Comparison of ENCODE assay signal across 1 cellular context in the genomic region with DNA sequence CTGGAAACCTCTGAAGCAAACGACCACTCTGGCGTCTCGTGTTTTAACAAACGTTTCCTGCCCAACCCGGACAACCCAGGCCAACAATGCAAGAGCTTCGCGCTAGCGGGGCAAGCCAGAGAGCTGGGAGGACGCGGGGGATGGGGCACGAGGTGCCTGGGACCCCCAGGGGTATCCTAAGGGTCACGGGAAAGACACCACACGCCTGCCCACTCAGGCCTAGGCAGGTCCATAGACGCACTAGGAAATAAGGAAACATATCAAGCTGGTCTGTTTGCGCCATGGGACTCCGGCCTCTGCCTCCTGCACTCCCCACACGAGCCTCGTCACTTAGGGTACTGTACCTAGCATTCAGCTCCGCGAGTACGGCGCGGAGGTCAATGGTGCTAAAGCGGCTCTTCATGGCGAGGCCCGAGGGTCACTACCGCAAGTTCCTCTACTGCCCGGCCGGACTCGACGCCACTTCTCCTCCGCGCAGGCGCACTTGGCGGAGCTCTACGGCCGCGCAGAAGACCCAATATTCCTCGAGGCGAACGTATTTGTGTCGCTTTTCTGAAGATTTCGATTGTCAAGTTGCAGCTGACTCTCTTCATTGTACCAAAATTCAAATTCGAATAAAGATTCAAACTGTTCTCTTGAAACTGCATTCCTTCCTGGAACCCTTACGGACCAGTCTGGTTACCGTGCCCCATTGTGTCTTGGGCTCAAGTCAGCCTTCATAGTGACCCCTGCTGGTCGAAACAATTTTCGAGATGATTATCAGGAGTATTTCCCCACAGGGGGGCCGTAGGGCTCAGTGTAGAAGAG.
TF ChIP-seq lines count a peak whose summit lies in the region.

A gene with protein sequence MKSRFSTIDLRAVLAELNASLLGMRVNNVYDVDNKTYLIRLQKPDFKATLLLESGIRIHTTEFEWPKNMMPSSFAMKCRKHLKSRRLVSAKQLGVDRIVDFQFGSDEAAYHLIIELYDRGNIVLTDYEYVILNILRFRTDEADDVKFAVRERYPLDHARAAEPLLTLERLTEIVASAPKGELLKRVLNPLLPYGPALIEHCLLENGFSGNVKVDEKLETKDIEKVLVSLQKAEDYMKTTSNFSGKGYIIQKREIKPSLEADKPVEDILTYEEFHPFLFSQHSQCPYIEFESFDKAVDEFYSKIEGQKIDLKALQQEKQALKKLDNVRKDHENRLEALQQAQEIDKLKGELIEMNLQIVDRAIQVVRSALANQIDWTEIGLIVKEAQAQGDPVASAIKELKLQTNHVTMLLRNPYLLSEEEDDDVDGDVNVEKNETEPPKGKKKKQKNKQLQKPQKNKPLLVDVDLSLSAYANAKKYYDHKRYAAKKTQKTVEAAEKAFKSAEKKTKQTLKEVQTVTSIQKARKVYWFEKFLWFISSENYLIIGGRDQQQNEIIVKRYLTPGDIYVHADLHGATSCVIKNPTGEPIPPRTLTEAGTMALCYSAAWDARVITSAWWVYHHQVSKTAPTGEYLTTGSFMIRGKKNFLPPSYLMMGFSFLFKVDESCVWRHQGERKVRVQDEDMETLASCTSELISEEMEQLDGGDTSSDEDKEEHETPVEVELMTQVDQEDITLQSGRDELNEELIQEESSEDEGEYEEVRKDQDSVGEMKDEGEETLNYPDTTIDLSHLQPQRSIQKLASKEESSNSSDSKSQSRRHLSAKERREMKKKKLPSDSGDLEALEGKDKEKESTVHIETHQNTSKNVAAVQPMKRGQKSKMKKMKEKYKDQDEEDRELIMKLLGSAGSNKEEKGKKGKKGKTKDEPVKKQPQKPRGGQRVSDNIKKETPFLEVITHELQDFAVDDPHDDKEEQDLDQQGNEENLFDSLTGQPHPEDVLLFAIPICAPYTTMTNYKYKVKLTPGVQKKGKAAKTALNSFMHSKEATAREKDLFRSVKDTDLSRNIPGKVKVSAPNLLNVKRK (minus strand): TSS at position 438 of the 807 bp plus-strand sequence. CDS start 35 bp downstream, at position 403.

TF ChIP-seq in HepG2, 621 proteins besides CTCF, POLR2A, EP300 and RAD21 (continued from another document and continues in another):
- TF ChIP-seq, protein P1, sequence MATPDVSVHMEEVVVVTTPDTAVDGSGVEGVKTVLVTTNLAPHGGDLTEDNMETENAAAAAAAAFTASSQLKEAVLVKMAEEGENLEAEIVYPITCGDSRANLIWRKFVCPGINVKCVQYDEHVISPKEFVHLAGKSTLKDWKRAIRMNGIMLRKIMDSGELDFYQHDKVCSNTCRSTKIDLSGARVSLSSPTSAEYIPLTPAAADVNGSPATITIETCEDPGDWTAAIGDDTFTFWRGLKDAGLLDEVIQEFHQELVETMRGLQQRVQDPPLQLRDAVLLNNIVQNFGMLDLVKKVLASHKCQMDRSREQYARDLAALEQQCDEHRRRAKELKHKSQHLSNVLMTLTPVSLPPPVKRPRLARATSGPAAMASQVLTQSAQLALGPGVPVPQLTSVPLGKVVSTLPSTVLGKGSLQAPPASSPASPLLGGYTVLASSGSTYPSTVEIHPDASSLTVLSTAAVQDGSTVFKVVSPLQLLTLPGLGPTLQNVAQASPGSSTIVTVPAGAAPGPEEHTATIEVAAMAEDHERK (CRISPR knock-in tag; IDR thresholded peaks at IDR 0.05; ENCODE audit: low read depth) = no peak
- TF ChIP-seq ZNF83 (CRISPR knock-in tag; IDR thresholded peaks at IDR 0.05; ENCODE audit: borderline replicate concordance) (no peak), ZNF703 (CRISPR knock-in tag; IDR thresholded peaks at IDR 0.05; ENCODE audit: borderline replicate concordance) (peak; percentile 51; the same call in 1 of the 2 replicates), NFKBIZ (CRISPR knock-in tag; IDR thresholded peaks at IDR 0.05) (no peak), RELA (CRISPR knock-in tag; IDR thresholded peaks at IDR 0.05) (no peak), ZSCAN22 (CRISPR knock-in tag; IDR thresholded peaks at IDR 0.05) (no peak), ZNF30 (CRISPR knock-in tag; IDR thresholded peaks at IDR 0.05) (peak; percentile 81; the same call in 1 of the 2 replicates), SRSF4 (IDR thresholded peaks at IDR 0.05; ENCODE audit: low read depth, low read length, poor library complexity, severe bottlenecking) (no peak), TMF1 (CRISPR knock-in tag; IDR thresholded peaks at IDR 0.05; ENCODE audit: low read depth) (no peak; the same call in 1 of the 2 replicates), ZNF446 (CRISPR knock-in tag; IDR thresholded peaks at IDR 0.05) (0 out of 2 replicates have a peak, but pooled peaks have one; percentile 48), JDP2 (CRISPR knock-in tag; IDR thresholded peaks at IDR 0.05; ENCODE audit: borderline replicate concordance) (no peak), ZNF883 (CRISPR knock-in tag; IDR thresholded peaks at IDR 0.05; ENCODE audit: not compliant biosample characterization) (peak; percentile 56), ZFP36 (IDR thresholded peaks at IDR 0.05; ENCODE audit: borderline replicate concordance, low read depth, low read length, partially characterized antibody) (no peak), ZC3H4 (CRISPR knock-in tag; IDR thresholded peaks at IDR 0.05; ENCODE audit: borderline replicate concordance) (no peak), ZNF205 (CRISPR knock-in tag; IDR thresholded peaks at IDR 0.05) (no peak), ZNF713 (CRISPR knock-in tag; IDR thresholded peaks at IDR 0.05) (0 out of 2 replicates have a peak, but pooled peaks have one; percentile 26), ATAD3A (CRISPR knock-in tag; IDR thresholded peaks at IDR 0.05) (no peak), MXD4 (CRISPR knock-in tag; IDR thresholded peaks at IDR 0.05) (peak; percentile 71; the same call in 1 of the 2 replicates), KDM3A (CRISPR knock-in tag; IDR thresholded peaks at IDR 0.05; ENCODE audit: low read depth) (no peak), ETV6 (CRISPR knock-in tag; conservative IDR thresholded peaks at IDR 0.05) (peak; percentile 59; the same call in 1 of the 2 replicates), ZSCAN29 (CRISPR knock-in tag; conservative IDR thresholded peaks at IDR 0.05) (0 out of 2 replicates have a peak, but pooled peaks have one; percentile 15), CENPX (CRISPR knock-in tag; IDR thresholded peaks at IDR 0.05) (no peak), SYNCRIP (IDR thresholded peaks at IDR 0.05; ENCODE audit: insufficient read depth, low read depth, low read length) (no peak), HDAC1 (CRISPR knock-in tag; IDR thresholded peaks at IDR 0.05) (peak; percentile 85)
- TF ChIP-seq, protein P2, sequence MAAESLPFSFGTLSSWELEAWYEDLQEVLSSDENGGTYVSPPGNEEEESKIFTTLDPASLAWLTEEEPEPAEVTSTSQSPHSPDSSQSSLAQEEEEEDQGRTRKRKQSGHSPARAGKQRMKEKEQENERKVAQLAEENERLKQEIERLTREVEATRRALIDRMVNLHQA (CRISPR knock-in tag; IDR thresholded peaks at IDR 0.05) = no peak
- TF ChIP-seq, protein P3, sequence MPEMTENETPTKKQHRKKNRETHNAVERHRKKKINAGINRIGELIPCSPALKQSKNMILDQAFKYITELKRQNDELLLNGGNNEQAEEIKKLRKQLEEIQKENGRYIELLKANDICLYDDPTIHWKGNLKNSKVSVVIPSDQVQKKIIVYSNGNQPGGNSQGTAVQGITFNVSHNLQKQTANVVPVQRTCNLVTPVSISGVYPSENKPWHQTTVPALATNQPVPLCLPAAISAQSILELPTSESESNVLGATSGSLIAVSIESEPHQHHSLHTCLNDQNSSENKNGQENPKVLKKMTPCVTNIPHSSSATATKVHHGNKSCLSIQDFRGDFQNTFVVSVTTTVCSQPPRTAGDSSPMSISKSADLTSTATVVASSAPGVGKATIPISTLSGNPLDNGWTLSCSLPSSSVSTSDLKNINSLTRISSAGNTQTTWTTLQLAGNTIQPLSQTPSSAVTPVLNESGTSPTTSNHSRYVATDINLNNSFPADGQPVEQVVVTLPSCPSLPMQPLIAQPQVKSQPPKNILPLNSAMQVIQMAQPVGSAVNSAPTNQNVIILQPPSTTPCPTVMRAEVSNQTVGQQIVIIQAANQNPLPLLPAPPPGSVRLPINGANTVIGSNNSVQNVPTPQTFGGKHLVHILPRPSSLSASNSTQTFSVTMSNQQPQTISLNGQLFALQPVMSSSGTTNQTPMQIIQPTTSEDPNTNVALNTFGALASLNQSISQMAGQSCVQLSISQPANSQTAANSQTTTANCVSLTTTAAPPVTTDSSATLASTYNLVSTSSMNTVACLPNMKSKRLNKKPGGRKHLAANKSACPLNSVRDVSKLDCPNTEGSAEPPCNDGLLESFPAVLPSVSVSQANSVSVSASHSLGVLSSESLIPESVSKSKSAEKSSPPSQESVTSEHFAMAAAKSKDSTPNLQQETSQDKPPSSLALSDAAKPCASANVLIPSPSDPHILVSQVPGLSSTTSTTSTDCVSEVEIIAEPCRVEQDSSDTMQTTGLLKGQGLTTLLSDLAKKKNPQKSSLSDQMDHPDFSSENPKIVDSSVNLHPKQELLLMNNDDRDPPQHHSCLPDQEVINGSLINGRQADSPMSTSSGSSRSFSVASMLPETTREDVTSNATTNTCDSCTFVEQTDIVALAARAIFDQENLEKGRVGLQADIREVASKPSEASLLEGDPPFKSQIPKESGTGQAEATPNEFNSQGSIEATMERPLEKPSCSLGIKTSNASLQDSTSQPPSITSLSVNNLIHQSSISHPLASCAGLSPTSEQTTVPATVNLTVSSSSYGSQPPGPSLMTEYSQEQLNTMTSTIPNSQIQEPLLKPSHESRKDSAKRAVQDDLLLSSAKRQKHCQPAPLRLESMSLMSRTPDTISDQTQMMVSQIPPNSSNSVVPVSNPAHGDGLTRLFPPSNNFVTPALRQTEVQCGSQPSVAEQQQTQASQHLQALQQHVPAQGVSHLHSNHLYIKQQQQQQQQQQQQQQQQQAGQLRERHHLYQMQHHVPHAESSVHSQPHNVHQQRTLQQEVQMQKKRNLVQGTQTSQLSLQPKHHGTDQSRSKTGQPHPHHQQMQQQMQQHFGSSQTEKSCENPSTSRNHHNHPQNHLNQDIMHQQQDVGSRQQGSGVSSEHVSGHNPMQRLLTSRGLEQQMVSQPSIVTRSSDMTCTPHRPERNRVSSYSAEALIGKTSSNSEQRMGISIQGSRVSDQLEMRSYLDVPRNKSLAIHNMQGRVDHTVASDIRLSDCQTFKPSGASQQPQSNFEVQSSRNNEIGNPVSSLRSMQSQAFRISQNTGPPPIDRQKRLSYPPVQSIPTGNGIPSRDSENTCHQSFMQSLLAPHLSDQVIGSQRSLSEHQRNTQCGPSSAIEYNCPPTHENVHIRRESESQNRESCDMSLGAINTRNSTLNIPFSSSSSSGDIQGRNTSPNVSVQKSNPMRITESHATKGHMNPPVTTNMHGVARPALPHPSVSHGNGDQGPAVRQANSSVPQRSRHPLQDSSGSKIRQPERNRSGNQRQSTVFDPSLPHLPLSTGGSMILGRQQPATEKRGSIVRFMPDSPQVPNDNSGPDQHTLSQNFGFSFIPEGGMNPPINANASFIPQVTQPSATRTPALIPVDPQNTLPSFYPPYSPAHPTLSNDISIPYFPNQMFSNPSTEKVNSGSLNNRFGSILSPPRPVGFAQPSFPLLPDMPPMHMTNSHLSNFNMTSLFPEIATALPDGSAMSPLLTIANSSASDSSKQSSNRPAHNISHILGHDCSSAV (CRISPR knock-in tag; IDR thresholded peaks at IDR 0.05; ENCODE audit: borderline replicate concordance) = 0 out of 2 replicates have a peak, but pooled peaks have one; percentile 67
- TF ChIP-seq, protein P4, sequence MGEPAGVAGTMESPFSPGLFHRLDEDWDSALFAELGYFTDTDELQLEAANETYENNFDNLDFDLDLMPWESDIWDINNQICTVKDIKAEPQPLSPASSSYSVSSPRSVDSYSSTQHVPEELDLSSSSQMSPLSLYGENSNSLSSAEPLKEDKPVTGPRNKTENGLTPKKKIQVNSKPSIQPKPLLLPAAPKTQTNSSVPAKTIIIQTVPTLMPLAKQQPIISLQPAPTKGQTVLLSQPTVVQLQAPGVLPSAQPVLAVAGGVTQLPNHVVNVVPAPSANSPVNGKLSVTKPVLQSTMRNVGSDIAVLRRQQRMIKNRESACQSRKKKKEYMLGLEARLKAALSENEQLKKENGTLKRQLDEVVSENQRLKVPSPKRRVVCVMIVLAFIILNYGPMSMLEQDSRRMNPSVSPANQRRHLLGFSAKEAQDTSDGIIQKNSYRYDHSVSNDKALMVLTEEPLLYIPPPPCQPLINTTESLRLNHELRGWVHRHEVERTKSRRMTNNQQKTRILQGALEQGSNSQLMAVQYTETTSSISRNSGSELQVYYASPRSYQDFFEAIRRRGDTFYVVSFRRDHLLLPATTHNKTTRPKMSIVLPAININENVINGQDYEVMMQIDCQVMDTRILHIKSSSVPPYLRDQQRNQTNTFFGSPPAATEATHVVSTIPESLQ (CRISPR knock-in tag; conservative IDR thresholded peaks at IDR 0.05) = no peak
- TF ChIP-seq, protein P5, sequence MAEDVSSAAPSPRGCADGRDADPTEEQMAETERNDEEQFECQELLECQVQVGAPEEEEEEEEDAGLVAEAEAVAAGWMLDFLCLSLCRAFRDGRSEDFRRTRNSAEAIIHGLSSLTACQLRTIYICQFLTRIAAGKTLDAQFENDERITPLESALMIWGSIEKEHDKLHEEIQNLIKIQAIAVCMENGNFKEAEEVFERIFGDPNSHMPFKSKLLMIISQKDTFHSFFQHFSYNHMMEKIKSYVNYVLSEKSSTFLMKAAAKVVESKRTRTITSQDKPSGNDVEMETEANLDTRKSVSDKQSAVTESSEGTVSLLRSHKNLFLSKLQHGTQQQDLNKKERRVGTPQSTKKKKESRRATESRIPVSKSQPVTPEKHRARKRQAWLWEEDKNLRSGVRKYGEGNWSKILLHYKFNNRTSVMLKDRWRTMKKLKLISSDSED (CRISPR knock-in tag; IDR thresholded peaks at IDR 0.05) = no peak
- TF ChIP-seq, protein P6, sequence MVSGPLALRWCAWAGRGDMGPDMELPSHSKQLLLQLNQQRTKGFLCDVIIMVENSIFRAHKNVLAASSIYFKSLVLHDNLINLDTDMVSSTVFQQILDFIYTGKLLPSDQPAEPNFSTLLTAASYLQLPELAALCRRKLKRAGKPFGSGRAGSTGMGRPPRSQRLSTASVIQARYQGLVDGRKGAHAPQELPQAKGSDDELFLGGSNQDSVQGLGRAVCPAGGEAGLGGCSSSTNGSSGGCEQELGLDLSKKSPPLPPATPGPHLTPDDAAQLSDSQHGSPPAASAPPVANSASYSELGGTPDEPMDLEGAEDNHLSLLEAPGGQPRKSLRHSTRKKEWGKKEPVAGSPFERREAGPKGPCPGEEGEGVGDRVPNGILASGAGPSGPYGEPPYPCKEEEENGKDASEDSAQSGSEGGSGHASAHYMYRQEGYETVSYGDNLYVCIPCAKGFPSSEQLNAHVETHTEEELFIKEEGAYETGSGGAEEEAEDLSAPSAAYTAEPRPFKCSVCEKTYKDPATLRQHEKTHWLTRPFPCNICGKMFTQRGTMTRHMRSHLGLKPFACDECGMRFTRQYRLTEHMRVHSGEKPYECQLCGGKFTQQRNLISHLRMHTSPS (CRISPR knock-in tag; IDR thresholded peaks at IDR 0.05; ENCODE audit: low read depth) = no peak
- TF ChIP-seq, protein P7, sequence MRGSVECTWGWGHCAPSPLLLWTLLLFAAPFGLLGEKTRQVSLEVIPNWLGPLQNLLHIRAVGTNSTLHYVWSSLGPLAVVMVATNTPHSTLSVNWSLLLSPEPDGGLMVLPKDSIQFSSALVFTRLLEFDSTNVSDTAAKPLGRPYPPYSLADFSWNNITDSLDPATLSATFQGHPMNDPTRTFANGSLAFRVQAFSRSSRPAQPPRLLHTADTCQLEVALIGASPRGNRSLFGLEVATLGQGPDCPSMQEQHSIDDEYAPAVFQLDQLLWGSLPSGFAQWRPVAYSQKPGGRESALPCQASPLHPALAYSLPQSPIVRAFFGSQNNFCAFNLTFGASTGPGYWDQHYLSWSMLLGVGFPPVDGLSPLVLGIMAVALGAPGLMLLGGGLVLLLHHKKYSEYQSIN (CRISPR knock-in tag; IDR thresholded peaks at IDR 0.05; ENCODE audit: borderline replicate concordance) = no peak
